Comparison of ENCODE assay signal across 14 cellular contexts in genomic region chr4:7894677-7895181, GRCh38. TPM values are rescaled to one million over a fixed set of nuclear protein-coding genes. Genes with fewer than 3 reads are reported as not detected.
DNase-seq lines count a peak whose midpoint lies in the region; ATAC-seq and TF ChIP-seq lines count a peak whose summit lies in the region.
"Had no signal": no experiment of that assay in that cellular context is flagged by ENCODE, and none has a peak within 500 bp of the region (broad histone marks: within the 10 kb centered on the region; RNA-seq: fewer than 3 reads in every experiment).

No MANE protein-coding gene starts in this region.

- no peaks in the 10 kb centered on the region; the same call in 1 of the 2 replicates for H3K36me3 ChIP-seq in MG63
- no peaks in the 10 kb centered on the region for H3K36me3 ChIP-seq in ascending aorta
- H3K36me3 ChIP-seq: thyroid gland had no signal

- H3K4me3 ChIP-seq in MG63: no peak overlapping the region
- H3K4me3 ChIP-seq in ascending aorta: no peak overlapping the region
- H3K4me3 ChIP-seq: coronary artery, thyroid gland had no signal

- H3K9me3 Mint-ChIP-seq in chondrocyte (ENCODE audit: low read depth): no peaks in the 10 kb centered on the region
- peaks cover 10% of the 10 kb centered on the region for H3K9me3 Mint-ChIP-seq in nephron progenitor cell

- H3K27ac Mint-ChIP-seq in chondrocyte (ENCODE audit: unreplicated experiment) (peak overlapping the region; percentile 29), nephron progenitor cell (peak overlapping the region; percentile 74)

- no peak for ATAC-seq in left lobe of liver

- intact Hi-C loops in ascending aorta (cut with DNase I): no loop called here

- H3K4me1 Mint-ChIP-seq in chondrocyte (ENCODE audit: low read depth) (peaks cover 75% of the 10 kb centered on the region), nephron progenitor cell (peaks cover 86% of the 10 kb centered on the region)

- DNase-seq in D341Med (ENCODE audit: low spot score): peak; percentile 92
- peak; percentile 98 to 99 for DNase-seq in NCI-H524 (lab: John Stamatoyannopoulos, UW)
- DNase-seq in chondrocyte (ENCODE audit: low spot score): no peak
- no peak for DNase-seq in nephron progenitor cell
- DNase-seq in left lobe of liver (ENCODE audit: low spot score): no peak
- no peak for DNase-seq in DMS153 (lab: John Stamatoyannopoulos, UW)
- no peak for DNase-seq in MG63
- no peak for DNase-seq in ascending aorta (ENCODE audit: low spot score in 2 of 2)
- DNase-seq: activated CD4-positive, alpha-beta T cell treated with anti-CD3 and anti-CD28 coated beads, Interleukin-2, amount 50 U/mL, for 48 hours; activated T-cell treated with anti-CD3 and anti-CD28 coated beads, Interleukin-2, amount 50 U/mL, for 48 hours; erythroblast; naive B cell; thyroid gland had no signal

- peaks cover 8 to 29% of the 10 kb centered on the region in 2 donors for H3K4me1 ChIP-seq in ascending aorta

- peaks cover 2% of the 10 kb centered on the region for H3K36me3 Mint-ChIP-seq in chondrocyte (ENCODE audit: low read depth)
- H3K36me3 Mint-ChIP-seq in nephron progenitor cell (ENCODE audit: low read depth): peaks cover 17% of the 10 kb centered on the region

- H3K27me3 Mint-ChIP-seq in chondrocyte (ENCODE audit: low read depth) (no peaks in the 10 kb centered on the region), nephron progenitor cell (ENCODE audit: low read depth, poor library complexity) (no peaks in the 10 kb centered on the region)

- H3K27me3 ChIP-seq in MG63: no peaks in the 10 kb centered on the region
- no peaks in the 10 kb centered on the region for H3K27me3 ChIP-seq in ascending aorta
- H3K27me3 ChIP-seq: thyroid gland had no signal

- H3K9me3 ChIP-seq in MG63: no peaks in the 10 kb centered on the region
- no peaks in the 10 kb centered on the region for H3K9me3 ChIP-seq in ascending aorta
- H3K9me3 ChIP-seq: thyroid gland had no signal

- no peak for TF ChIP-seq CTCF in chondrocyte (IDR thresholded peaks at IDR 0.05)
- no peak for TF ChIP-seq CTCF in nephron progenitor cell (IDR thresholded peaks at IDR 0.05)
- no peak for TF ChIP-seq CTCF in ascending aorta (IDR thresholded peaks at IDR 0.05)

- H3K27ac ChIP-seq in ascending aorta: no peak overlapping the region
- H3K27ac ChIP-seq: coronary artery, thyroid gland had no signal

- H3K4me3 Mint-ChIP-seq in chondrocyte (ENCODE audit: unreplicated experiment) (no peak overlapping the region), nephron progenitor cell (no peak overlapping the region)
- H3K4me3 Mint-ChIP-seq: naive B cell had no signal

RNA-seq across cellular contexts. Expression of gene AFAP1, which starts 44.9 kb away (rescaled TPM):
- 107 to 119 TPM (median 118 TPM) in 3 replicates for total RNA-seq in chondrocyte
- 1.3 TPM for total RNA-seq in left lobe of liver
- total RNA-seq in MG63 (2014; rRNA removed; shearing (Covaris generic); ENCODE audit: low replicate concordance): 25.3 and 30.0 TPM in 2 replicates
- total RNA-seq in ascending aorta: 84.9 TPM

Comparison
In these comparisons a context has a peak if more than half of its experiments do, and no peak if none do; other contexts are left out.
1. DNase-seq: peak in D341Med (single experiment) and NCI-H524 (2 of 2); none in chondrocyte (single experiment), nephron progenitor cell (single experiment), left lobe of liver (single experiment), DMS153 (single experiment), MG63 (single experiment) and ascending aorta (0 of 2).
2. RNA of gene AFAP1, which starts 44.9 kb away (total RNA-seq): 107 to 119 TPM in chondrocyte, 84.9 TPM in ascending aorta (single experiment) and 25.3 to 30.0 TPM in MG63; 1.3 TPM in left lobe of liver (single experiment); every median in the first group is over 10 times any median in the second.